27 cellular contexts compared by ENCODE assay signal in the genomic region with DNA sequence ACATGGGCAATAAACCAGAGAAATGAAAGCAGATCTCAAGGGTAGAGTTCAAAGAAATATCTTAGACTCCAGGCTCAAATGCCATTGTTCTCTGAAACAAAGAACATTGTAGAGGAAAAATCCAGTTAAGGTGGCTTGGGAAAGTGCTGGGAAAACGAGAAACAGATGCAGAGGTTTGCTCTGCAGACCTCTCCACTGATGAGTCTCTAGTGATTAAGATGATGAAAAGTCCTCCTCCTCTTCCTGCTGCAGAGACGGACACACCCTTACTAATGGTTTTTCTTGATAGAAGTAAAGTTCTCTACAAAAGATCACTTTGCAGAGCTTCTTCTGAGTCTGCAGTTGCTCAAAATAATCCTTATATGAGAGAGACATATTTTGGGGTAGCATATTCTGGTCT.
"Had no signal": no experiment of that assay in that cellular context is flagged by ENCODE, and none has a peak within 500 bp of the region (broad histone marks: within the 10 kb centered on the region; RNA-seq: fewer than 3 reads in every experiment).

No MANE protein-coding gene starts in this region.

- H3K4me1 ChIP-seq: Peyer's patch, SJSA1 had no signal

- H3K4me3 Mint-ChIP-seq: activated CD4-positive, alpha-beta memory T cell treated with anti-CD3 and anti-CD28 coated beads for 36 hours; activated CD4-positive, alpha-beta T cell treated with anti-CD3 and anti-CD28 coated beads, Interleukin-2, amount 10 ng/mL, durations not matched to agents 24 days and 14 days; activated naive CD4-positive, alpha-beta T cell treated with anti-CD3 and anti-CD28 coated beads for 36 hours; activated naive CD8-positive, alpha-beta T cell treated with anti-CD3 and anti-CD28 coated beads for 36 hours; activated T-cell treated with anti-CD3 and anti-CD28 coated beads, Interleukin-2, amount 50 U/mL, for 4 hours; activated T-helper 17 cell treated with anti-CD3 and anti-CD28 coated beads, Interleukin-2, amount 50 U/mL, for 72 hours; IgD-negative memory B cell; T-helper 1 cell treated with Interleukin-12 subunit alpha and Interleukin-12 subunit beta and Interleukin-4 antibody, amounts not matched to agents 30 μg/mL and 1 μg/mL, for 36 hours; WTC11 had no signal

- H3K9me3 Mint-ChIP-seq: activated CD4-positive, alpha-beta memory T cell treated with anti-CD3 and anti-CD28 coated beads for 36 hours; activated CD4-positive, alpha-beta T cell treated with anti-CD3 and anti-CD28 coated beads, Interleukin-2, amount 10 ng/mL, durations not matched to agents 24 days and 14 days; activated naive CD4-positive, alpha-beta T cell treated with anti-CD3 and anti-CD28 coated beads for 36 hours; WTC11 had no signal

- H3K36me3 ChIP-seq: brain microvascular endothelial cell, cardiac muscle cell, Peyer's patch, SJSA1 had no signal

- H3K4me1 Mint-ChIP-seq: activated CD4-positive, alpha-beta T cell treated with anti-CD3 and anti-CD28 coated beads, Interleukin-2, amount 10 ng/mL, durations not matched to agents 24 days and 14 days; activated naive CD8-positive, alpha-beta T cell treated with anti-CD3 and anti-CD28 coated beads for 36 hours; activated T-helper 17 cell treated with anti-CD3 and anti-CD28 coated beads, Interleukin-2, amount 50 U/mL, for 72 hours; IgD-negative memory B cell had no signal

- H3K27me3 ChIP-seq: brain microvascular endothelial cell, cardiac muscle cell, Peyer's patch, SJSA1 had no signal

- H3K27ac Mint-ChIP-seq: activated CD4-positive, alpha-beta memory T cell treated with anti-CD3 and anti-CD28 coated beads for 36 hours; activated CD4-positive, alpha-beta T cell treated with anti-CD3 and anti-CD28 coated beads, Interleukin-2, amount 10 ng/mL, durations not matched to agents 24 days and 14 days; activated naive CD4-positive, alpha-beta T cell treated with anti-CD3 and anti-CD28 coated beads for 36 hours; activated naive CD8-positive, alpha-beta T cell treated with anti-CD3 and anti-CD28 coated beads for 36 hours; activated T-helper 17 cell treated with anti-CD3 and anti-CD28 coated beads, Interleukin-2, amount 50 U/mL, for 72 hours; IgD-negative memory B cell; T-helper 1 cell treated with Interleukin-12 subunit alpha and Interleukin-12 subunit beta and Interleukin-4 antibody, amounts not matched to agents 30 μg/mL and 1 μg/mL, for 36 hours; WTC11 had no signal

- H3K9me3 ChIP-seq: Peyer's patch, SJSA1 had no signal

- H3K27ac ChIP-seq: brain microvascular endothelial cell, cardiac muscle cell, Peyer's patch, SJSA1 had no signal

- DNase-seq: activated CD4-positive, alpha-beta memory T cell treated with anti-CD3 and anti-CD28 coated beads for 36 hours; activated CD4-positive, alpha-beta T cell treated with anti-CD3 and anti-CD28 coated beads for 1 hour; activated CD4-positive, alpha-beta T cell treated with anti-CD3 and anti-CD28 coated beads, Interleukin-2, amount 10 ng/mL, durations not matched to agents 24 days and 14 days; activated CD8-positive, alpha-beta memory T cell treated with anti-CD3 and anti-CD28 coated beads for 24 hours; activated gamma-delta T cell; activated naive CD4-positive, alpha-beta T cell treated with anti-CD3 and anti-CD28 coated beads for 36 hours; activated naive CD8-positive, alpha-beta T cell treated with anti-CD3 and anti-CD28 coated beads for 36 hours; activated T-cell treated with anti-CD3 and anti-CD28 coated beads, Interleukin-2, amount 50 U/mL, for 4 hours; brain microvascular endothelial cell; KG1; NCI-H1092; NCI-H1417; NCI-H1930; NCI-H345; NCI-H510A treated with DMSO at 0.1 percent for 48 hours; NCI-H69; NK-92 treated with Interleukin-12 subunit alpha and Interleukin-12 subunit beta, amount 100 ng/mL, for 24 hours; OCI-M1; Peyer's patch; SHP77; SW 1271 had no signal

- H3K36me3 Mint-ChIP-seq: activated CD4-positive, alpha-beta memory T cell treated with anti-CD3 and anti-CD28 coated beads for 36 hours; activated naive CD8-positive, alpha-beta T cell treated with anti-CD3 and anti-CD28 coated beads for 36 hours; WTC11 had no signal

- H3K4me3 ChIP-seq: cardiac muscle cell, Peyer's patch, SJSA1 had no signal

- H3K27me3 Mint-ChIP-seq: activated CD4-positive, alpha-beta memory T cell treated with anti-CD3 and anti-CD28 coated beads for 36 hours; activated CD4-positive, alpha-beta T cell treated with anti-CD3 and anti-CD28 coated beads, Interleukin-2, amount 10 ng/mL, durations not matched to agents 24 days and 14 days; activated naive CD8-positive, alpha-beta T cell treated with anti-CD3 and anti-CD28 coated beads for 36 hours; activated T-helper 17 cell treated with anti-CD3 and anti-CD28 coated beads, Interleukin-2, amount 50 U/mL, for 72 hours; IgD-negative memory B cell had no signal
